In genomic region chr2:74740395-74741075, GRCh38 we compare ENCODE assay signal across 8 cellular contexts.
DNase-seq lines count a peak whose midpoint lies in the region; ATAC-seq lines count a peak whose summit lies in the region.

No MANE protein-coding gene starts in this region.

- DNase-seq in NCI-H1436 (lab: John Stamatoyannopoulos, UW) (peak; percentile 33), NCI-H1436 treated with DMSO at 0.1 percent for 48 hours (lab: John Stamatoyannopoulos, UW) (no peak), SKM-1 (lab: John Stamatoyannopoulos, UW; ENCODE audit: unreplicated experiment) (peak; percentile 54), Right ventricle myocardium inferior (ENCODE audit: missing footprints) (peak; percentile 76), stromal cell of bone marrow (ENCODE audit: low read depth) (peak; percentile 92), T-helper 2 cell (no peak)
- no peak for DNase-seq in activated naive CD4-positive, alpha-beta T cell treated with Interleukin-2 at 50 U/mL for 16 hours

- ATAC-seq in Right ventricle myocardium inferior (no peak), HG03342 (IDR thresholded peaks at IDR 0.05; ENCODE audit: unreplicated experiment) (no peak)

- intact Hi-C loops in Right ventricle myocardium inferior (cut with DNase I) = no loop called here

Comparison
In these comparisons a context has a peak if more than half of its experiments do, and no peak if none do; other contexts are left out.
1. DNase-seq: peak in NCI-H1436 (single experiment), SKM-1 (single experiment), Right ventricle myocardium inferior (single experiment) and stromal cell of bone marrow (single experiment); none in NCI-H1436 treated with DMSO at 0.1 percent for 48 hours (single experiment), activated naive CD4-positive, alpha-beta T cell treated with Interleukin-2 at 50 U/mL for 16 hours (single experiment) and T-helper 2 cell (0 of 5).